ENCODE assay signal across 19 cellular contexts in genomic region chrX:18434896-18435295, GRCh38. TPM values are rescaled to one million over a fixed set of nuclear protein-coding genes. Genes with fewer than 3 reads are reported as not detected.
DNase-seq lines count a peak whose midpoint lies in the region; ATAC-seq and TF ChIP-seq lines count a peak whose summit lies in the region.
"Had no signal": no experiment of that assay in that cellular context is flagged by ENCODE, and none has a peak within 500 bp of the region (broad histone marks: within the 10 kb centered on the region; RNA-seq: fewer than 3 reads in every experiment).

No MANE protein-coding gene starts in this region.

- TF ChIP-seq CTCF in PC-3 (conservative IDR thresholded peaks at IDR 0.05; ENCODE audit: low read depth, low read length) (no peak), WERI-Rb-1 (IDR thresholded peaks at IDR 0.05; ENCODE audit: low read depth, low read length) (no peak), epithelial cell of esophagus (IDR thresholded peaks at IDR 0.05; ENCODE audit: insufficient read depth, low read depth, low read length, missing control alignments) (no peak), type B pancreatic cell (conservative IDR thresholded peaks at IDR 0.05) (no peak), dorsolateral prefrontal cortex (IDR thresholded peaks at IDR 0.05 in 54 of 56, conservative IDR thresholded peaks at IDR 0.05 in 2 of 56; ENCODE audit: low read depth in 1 of 56, partially characterized antibody in 56 of 56) (no peak)

- H3K4me3 Mint-ChIP-seq in type B pancreatic cell (no peak overlapping the region), T-cell (no peak overlapping the region)
- H3K4me3 Mint-ChIP-seq: B cell; CD4-positive, CD25-positive, alpha-beta regulatory T cell; CD8-positive, alpha-beta T cell had no signal

- H3K9me3 Mint-ChIP-seq in type B pancreatic cell (peaks cover 3% of the 10 kb centered on the region), T-cell (no peaks in the 10 kb centered on the region)
- H3K9me3 Mint-ChIP-seq: CD4-positive, CD25-positive, alpha-beta regulatory T cell; CD8-positive, alpha-beta T cell had no signal

- H2AFZ ChIP-seq in PC-3 (ENCODE audit: low read length): no peak overlapping the region
- H2AFZ ChIP-seq: GM23248 had no signal

- CTCF ChIA-PET in PC-3 (lab: Charles Lee): no interaction called here
- CTCF ChIA-PET in T-cell (lab: Charles Lee): no interaction called here

- no peaks in the 10 kb centered on the region for H3K79me2 ChIP-seq in PC-3 (ENCODE audit: low read length)

- H3K9me3 ChIP-seq in PC-3 (ENCODE audit: low read length): no peaks in the 10 kb centered on the region
- H3K9me3 ChIP-seq in WERI-Rb-1 (ENCODE audit: severe bottlenecking): no peaks in the 10 kb centered on the region
- H3K9me3 ChIP-seq: BLaER1, Caco-2 had no signal

- H3K27ac ChIP-seq in PC-3 (ENCODE audit: low read length) (no peak overlapping the region), WERI-Rb-1 (peak overlapping the region; percentile 54), dorsolateral prefrontal cortex (no peak overlapping the region)
- H3K27ac ChIP-seq: 22Rv1, BLaER1, C4-2B, GM23248 had no signal

- H3K36me3 Mint-ChIP-seq in type B pancreatic cell (peaks cover 4% of the 10 kb centered on the region), T-cell (peaks cover 3% of the 10 kb centered on the region)

- no peaks in the 10 kb centered on the region for H3K4me1 Mint-ChIP-seq in type B pancreatic cell (ENCODE audit: unreplicated experiment)
- peaks cover 0 to 5% (median 4%) of the 10 kb centered on the region in 3 donors for H3K4me1 Mint-ChIP-seq in T-cell

- H3K9me2 ChIP-seq in PC-3 (replicated peaks; ENCODE audit: low read length): no peaks in the 10 kb centered on the region

- 0 out of 2 replicates have a peak, but pooled peaks cover 5% of the 10 kb centered on the region for H3K4me1 ChIP-seq in PC-3 (ENCODE audit: insufficient read depth, low read length)
- H3K4me1 ChIP-seq: BLaER1, Caco-2 had no signal

- H3K36me3 ChIP-seq in PC-3 (ENCODE audit: low read depth, low read length): no peaks in the 10 kb centered on the region
- H3K36me3 ChIP-seq in WERI-Rb-1: peaks cover 67% of the 10 kb centered on the region
- H3K36me3 ChIP-seq: BLaER1 had no signal

- no peak overlapping the region for H3K4me2 ChIP-seq in PC-3 (ENCODE audit: low read length)
- H3K4me2 ChIP-seq: BLaER1 had no signal

- intact Hi-C loops in PC-3 (cut with micrococcal nuclease) (no loop called here), dorsolateral prefrontal cortex (cut with DNase I) (no loop called here)

- H3K27me3 Mint-ChIP-seq in type B pancreatic cell: no peaks in the 10 kb centered on the region
- H3K27me3 Mint-ChIP-seq in T-cell: no peaks in the 10 kb centered on the region
- H3K27me3 Mint-ChIP-seq: B cell; CD4-positive, CD25-positive, alpha-beta regulatory T cell had no signal

- H3F3A ChIP-seq in PC-3 (ENCODE audit: low read length, unreplicated experiment): no peaks in the 10 kb centered on the region

- H3K27me3 ChIP-seq in PC-3 (ENCODE audit: low read length): no peaks in the 10 kb centered on the region
- no peaks in the 10 kb centered on the region for H3K27me3 ChIP-seq in WERI-Rb-1 (ENCODE audit: insufficient read depth, low read depth, severe bottlenecking)
- peaks cover 0 to 17% (median 0%) of the 10 kb centered on the region in 45 donors for H3K27me3 ChIP-seq in dorsolateral prefrontal cortex

- DNase-seq in PC-3 (peak; percentile 24), WERI-Rb-1 (no peak), epithelial cell of esophagus (ENCODE audit: low read depth) (peak; percentile 55), type B pancreatic cell (ENCODE audit: extremely low spot score, unreplicated experiment) (no peak), dorsolateral prefrontal cortex (no peak), T-cell (no peak)
- DNase-seq: Caco-2; CD4-positive, CD25-positive, alpha-beta regulatory T cell; CD8-positive, alpha-beta T cell; DMS153; DND-41; GM23248; H7; HCEC 1CT had no signal

- H3K9ac ChIP-seq in PC-3 (ENCODE audit: low read length): no peak overlapping the region
- H3K9ac ChIP-seq: BLaER1, GM23248 had no signal

- H4K20me1 ChIP-seq in PC-3 (ENCODE audit: low read length): no peaks in the 10 kb centered on the region

- peak overlapping the region; percentile 53 for H3K27ac Mint-ChIP-seq in type B pancreatic cell
- H3K27ac Mint-ChIP-seq in T-cell: no peak overlapping the region
- H3K27ac Mint-ChIP-seq: B cell; CD4-positive, CD25-positive, alpha-beta regulatory T cell; CD8-positive, alpha-beta T cell had no signal

- ATAC-seq in PC-3 (no peak), HG02870 (IDR thresholded peaks at IDR 0.05; ENCODE audit: unreplicated experiment) (no peak), T-cell (replicated peaks in 1 of 4) (no peak)
- ATAC-seq: CD8-positive, alpha-beta T cell had no signal

- BruUV-seq in PC-3 (replicated peaks; lab: Mats Ljungman, UMichigan): no TSS peak

- POLR2A ChIA-PET in PC-3 (lab: Charles Lee; ENCODE audit: unreplicated experiment) (no interaction called here), T-cell (lab: Charles Lee) (no interaction called here)

- H3K4me3 ChIP-seq in PC-3 (ENCODE audit: low read length): no peak overlapping the region
- no peak overlapping the region for H3K4me3 ChIP-seq in WERI-Rb-1 (ENCODE audit: low read depth, low read length)
- no peak overlapping the region for H3K4me3 ChIP-seq in epithelial cell of esophagus (ENCODE audit: low read length)
- H3K4me3 ChIP-seq in dorsolateral prefrontal cortex: no peak overlapping the region
- H3K4me3 ChIP-seq: BLaER1, GM23248 had no signal

RNA-seq across cellular contexts. Expression of gene CDKL5, which starts 9.5 kb away (rescaled TPM):
- 2.4 and 2.9 TPM in 2 replicates for total RNA-seq in PC-3 (2014; rRNA removed)
- 17.0 and 17.9 TPM in 2 replicates for total RNA-seq in type B pancreatic cell (ENCODE audit: low replicate concordance)
- total RNA-seq in dorsolateral prefrontal cortex: 100 to 1,000 TPM in 78 of 120 experiments, 10 to 100 TPM in 42; 53.1 to 142 (median 108) TPM
- 1 to 10 TPM; 3.3 to 5.2 (median 4.1) TPM for total RNA-seq in T-cell

Comparison
In these comparisons a context has a peak if more than half of its experiments do, and no peak if none do; other contexts are left out.
1. DNase-seq: peak in PC-3 (single experiment) and epithelial cell of esophagus (single experiment); none in WERI-Rb-1 (single experiment), type B pancreatic cell (single experiment), dorsolateral prefrontal cortex (0 of 10) and T-cell (0 of 34).